1 cellular context compared by ENCODE assay signal in the genomic region with DNA sequence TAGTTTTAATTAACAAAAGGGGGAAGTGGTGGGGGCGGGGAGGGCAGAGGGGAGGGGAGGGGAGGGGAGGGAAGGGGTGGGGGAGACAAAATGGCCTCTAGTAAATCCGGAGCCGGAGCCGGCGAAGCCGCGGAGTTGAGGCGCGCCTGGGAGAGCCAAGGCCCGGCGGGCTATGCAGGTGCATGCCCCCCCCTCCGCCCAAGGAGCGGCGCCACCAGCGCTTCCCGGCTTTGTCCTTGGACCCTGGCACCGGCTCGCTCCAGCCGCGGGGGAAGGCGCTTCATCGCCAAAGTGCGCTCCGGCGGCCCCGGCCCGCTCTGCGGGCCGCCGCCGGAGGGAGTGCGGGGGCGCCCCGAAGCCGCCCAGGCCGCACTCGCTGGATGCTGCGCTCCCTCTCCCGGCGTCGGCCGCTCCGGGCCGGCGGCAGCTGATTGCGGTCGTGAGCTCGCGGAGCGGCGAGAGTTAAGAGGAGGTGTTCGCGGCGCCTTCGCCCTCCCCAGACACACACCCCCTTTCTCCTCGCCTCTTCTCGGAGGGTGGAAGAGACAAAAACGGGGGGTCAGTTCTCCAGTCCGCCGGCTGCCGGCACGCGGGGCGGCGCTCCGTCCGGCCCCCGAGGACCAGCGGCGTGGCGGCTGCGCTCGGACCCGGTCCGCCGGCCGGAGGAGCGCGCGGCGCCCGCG.
TF ChIP-seq lines count a peak whose summit lies in the region.

A gene with protein sequence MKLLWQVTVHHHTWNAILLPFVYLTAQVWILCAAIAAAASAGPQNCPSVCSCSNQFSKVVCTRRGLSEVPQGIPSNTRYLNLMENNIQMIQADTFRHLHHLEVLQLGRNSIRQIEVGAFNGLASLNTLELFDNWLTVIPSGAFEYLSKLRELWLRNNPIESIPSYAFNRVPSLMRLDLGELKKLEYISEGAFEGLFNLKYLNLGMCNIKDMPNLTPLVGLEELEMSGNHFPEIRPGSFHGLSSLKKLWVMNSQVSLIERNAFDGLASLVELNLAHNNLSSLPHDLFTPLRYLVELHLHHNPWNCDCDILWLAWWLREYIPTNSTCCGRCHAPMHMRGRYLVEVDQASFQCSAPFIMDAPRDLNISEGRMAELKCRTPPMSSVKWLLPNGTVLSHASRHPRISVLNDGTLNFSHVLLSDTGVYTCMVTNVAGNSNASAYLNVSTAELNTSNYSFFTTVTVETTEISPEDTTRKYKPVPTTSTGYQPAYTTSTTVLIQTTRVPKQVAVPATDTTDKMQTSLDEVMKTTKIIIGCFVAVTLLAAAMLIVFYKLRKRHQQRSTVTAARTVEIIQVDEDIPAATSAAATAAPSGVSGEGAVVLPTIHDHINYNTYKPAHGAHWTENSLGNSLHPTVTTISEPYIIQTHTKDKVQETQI (minus strand): TSS at position 439 of the 683 bp plus-strand sequence. CDS start 797 bp downstream, outside the sequence.

TF ChIP-seq in liver, 16 proteins besides CTCF, POLR2A, EP300 and RAD21 (continued from another document):
- TF ChIP-seq, protein P1, sequence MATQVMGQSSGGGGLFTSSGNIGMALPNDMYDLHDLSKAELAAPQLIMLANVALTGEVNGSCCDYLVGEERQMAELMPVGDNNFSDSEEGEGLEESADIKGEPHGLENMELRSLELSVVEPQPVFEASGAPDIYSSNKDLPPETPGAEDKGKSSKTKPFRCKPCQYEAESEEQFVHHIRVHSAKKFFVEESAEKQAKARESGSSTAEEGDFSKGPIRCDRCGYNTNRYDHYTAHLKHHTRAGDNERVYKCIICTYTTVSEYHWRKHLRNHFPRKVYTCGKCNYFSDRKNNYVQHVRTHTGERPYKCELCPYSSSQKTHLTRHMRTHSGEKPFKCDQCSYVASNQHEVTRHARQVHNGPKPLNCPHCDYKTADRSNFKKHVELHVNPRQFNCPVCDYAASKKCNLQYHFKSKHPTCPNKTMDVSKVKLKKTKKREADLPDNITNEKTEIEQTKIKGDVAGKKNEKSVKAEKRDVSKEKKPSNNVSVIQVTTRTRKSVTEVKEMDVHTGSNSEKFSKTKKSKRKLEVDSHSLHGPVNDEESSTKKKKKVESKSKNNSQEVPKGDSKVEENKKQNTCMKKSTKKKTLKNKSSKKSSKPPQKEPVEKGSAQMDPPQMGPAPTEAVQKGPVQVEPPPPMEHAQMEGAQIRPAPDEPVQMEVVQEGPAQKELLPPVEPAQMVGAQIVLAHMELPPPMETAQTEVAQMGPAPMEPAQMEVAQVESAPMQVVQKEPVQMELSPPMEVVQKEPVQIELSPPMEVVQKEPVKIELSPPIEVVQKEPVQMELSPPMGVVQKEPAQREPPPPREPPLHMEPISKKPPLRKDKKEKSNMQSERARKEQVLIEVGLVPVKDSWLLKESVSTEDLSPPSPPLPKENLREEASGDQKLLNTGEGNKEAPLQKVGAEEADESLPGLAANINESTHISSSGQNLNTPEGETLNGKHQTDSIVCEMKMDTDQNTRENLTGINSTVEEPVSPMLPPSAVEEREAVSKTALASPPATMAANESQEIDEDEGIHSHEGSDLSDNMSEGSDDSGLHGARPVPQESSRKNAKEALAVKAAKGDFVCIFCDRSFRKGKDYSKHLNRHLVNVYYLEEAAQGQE (IDR thresholded peaks at IDR 0.05) = no peak
